22 cellular contexts compared by ENCODE assay signal in genomic region chr1:68328485-68328884, GRCh38.
"Had no signal": no experiment of that assay in that cellular context is flagged by ENCODE, and none has a peak within 500 bp of the region (broad histone marks: within the 10 kb centered on the region; RNA-seq: fewer than 3 reads in every experiment).

No MANE protein-coding gene starts in this region.

- H3K4me1 Mint-ChIP-seq: activated CD4-positive, alpha-beta T cell treated with anti-CD3 and anti-CD28 coated beads, Interleukin-2, amount 10 ng/mL, durations not matched to agents 24 days and 14 days; mesothelial cell of epicardium; stimulated activated naive CD8-positive, alpha-beta T cell treated with anti-CD3 and anti-CD28 coated beads, Interleukin-15, amount 100 ng/mL, for 72 hours had no signal

- H3K79me2 ChIP-seq: parathyroid adenoma had no signal

- H2AFZ ChIP-seq: parathyroid adenoma had no signal

- H3K4me1 ChIP-seq: breast epithelium, foreskin keratinocyte, parathyroid adenoma had no signal

- H3K4me3 Mint-ChIP-seq: activated CD4-positive, alpha-beta T cell treated with anti-CD3 and anti-CD28 coated beads, Interleukin-2, amount 10 ng/mL, durations not matched to agents 24 days and 14 days; activated CD8-positive, alpha-beta T cell treated with anti-CD3 and anti-CD28 coated beads for 36 hours; mesothelial cell of epicardium; natural killer cell treated with Interleukin-12 subunit alpha and Interleukin-12 subunit beta and Interleukin-15 and Interleukin-18, amount 100 ng/mL, for 72 hours; stimulated activated naive CD8-positive, alpha-beta T cell treated with anti-CD3 and anti-CD28 coated beads, Interleukin-15, amount 100 ng/mL, for 72 hours; type B pancreatic cell had no signal

- DNase-seq: activated CD4-positive, alpha-beta T cell treated with anti-CD3 and anti-CD28 coated beads, Interleukin-2, amount 10 ng/mL, durations not matched to agents 24 days and 14 days; activated CD8-positive, alpha-beta T cell treated with anti-CD3 and anti-CD28 coated beads for 36 hours; activated naive CD4-positive, alpha-beta T cell treated with Interleukin-2 at 50 U/mL for 16 hours; activated T-cell treated with anti-CD3 and anti-CD28 coated beads, Interleukin-2, amount 50 U/mL, for 1 hour; cortex of kidney; erythroblast; foreskin keratinocyte; kidney; stimulated activated naive CD8-positive, alpha-beta T cell treated with anti-CD3 and anti-CD28 coated beads, Interleukin-15, amount 100 ng/mL, for 72 hours; T-helper 1 cell; T1000 had no signal

- H3K27me3 ChIP-seq: ascending aorta, breast epithelium, foreskin keratinocyte, neutrophil, suprapubic skin had no signal

- H3K36me3 ChIP-seq: ascending aorta, breast epithelium, neutrophil, suprapubic skin had no signal

- H3K9me3 Mint-ChIP-seq: activated CD4-positive, alpha-beta T cell treated with anti-CD3 and anti-CD28 coated beads, Interleukin-2, amount 10 ng/mL, durations not matched to agents 24 days and 14 days; activated CD8-positive, alpha-beta T cell treated with anti-CD3 and anti-CD28 coated beads for 36 hours; activated T-helper 2 cell treated with anti-CD3 and anti-CD28 coated beads, Interferon-gamma antibody, Interleukin-2, Interleukin-4, amounts not matched to agents 10 μg/mL and 5 μg/mL and 100 μg/mL, durations not matched to agents 14 hours and 24 hours and 36 hours; mesothelial cell of epicardium; stimulated activated naive CD8-positive, alpha-beta T cell treated with anti-CD3 and anti-CD28 coated beads, Interleukin-15, amount 100 ng/mL, for 72 hours had no signal

- H3K36me3 Mint-ChIP-seq: mesothelial cell of epicardium; natural killer cell treated with Interleukin-12 subunit alpha and Interleukin-12 subunit beta and Interleukin-15 and Interleukin-18, amount 100 ng/mL, for 72 hours; type B pancreatic cell had no signal

- FAIRE-seq: endometrium, kidney had no signal

- H3K27me3 Mint-ChIP-seq: activated CD4-positive, alpha-beta T cell treated with anti-CD3 and anti-CD28 coated beads, Interleukin-2, amount 10 ng/mL, durations not matched to agents 24 days and 14 days; natural killer cell treated with Interleukin-12 subunit alpha and Interleukin-12 subunit beta and Interleukin-15 and Interleukin-18, amount 100 ng/mL, for 72 hours had no signal

- H3K27ac Mint-ChIP-seq: activated CD4-positive, alpha-beta T cell treated with anti-CD3 and anti-CD28 coated beads, Interleukin-2, amount 10 ng/mL, durations not matched to agents 24 days and 14 days; activated CD8-positive, alpha-beta T cell treated with anti-CD3 and anti-CD28 coated beads for 36 hours; activated T-helper 2 cell treated with anti-CD3 and anti-CD28 coated beads, Interferon-gamma antibody, Interleukin-2, Interleukin-4, amounts not matched to agents 10 μg/mL and 5 μg/mL and 100 μg/mL, durations not matched to agents 14 hours and 24 hours and 36 hours; mesothelial cell of epicardium; natural killer cell treated with Interleukin-12 subunit alpha and Interleukin-12 subunit beta and Interleukin-15 and Interleukin-18, amount 100 ng/mL, for 72 hours; stimulated activated naive CD8-positive, alpha-beta T cell treated with anti-CD3 and anti-CD28 coated beads, Interleukin-15, amount 100 ng/mL, for 72 hours; type B pancreatic cell had no signal

- H3K9ac ChIP-seq: parathyroid adenoma had no signal

- H3K4me3 ChIP-seq: ascending aorta, breast epithelium, lung, suprapubic skin had no signal

- H3K9me3 ChIP-seq: ascending aorta, breast epithelium, neutrophil, suprapubic skin had no signal

- H3K27ac ChIP-seq: ascending aorta, breast epithelium, foreskin keratinocyte, neutrophil, parathyroid adenoma had no signal
